In the genomic region with DNA sequence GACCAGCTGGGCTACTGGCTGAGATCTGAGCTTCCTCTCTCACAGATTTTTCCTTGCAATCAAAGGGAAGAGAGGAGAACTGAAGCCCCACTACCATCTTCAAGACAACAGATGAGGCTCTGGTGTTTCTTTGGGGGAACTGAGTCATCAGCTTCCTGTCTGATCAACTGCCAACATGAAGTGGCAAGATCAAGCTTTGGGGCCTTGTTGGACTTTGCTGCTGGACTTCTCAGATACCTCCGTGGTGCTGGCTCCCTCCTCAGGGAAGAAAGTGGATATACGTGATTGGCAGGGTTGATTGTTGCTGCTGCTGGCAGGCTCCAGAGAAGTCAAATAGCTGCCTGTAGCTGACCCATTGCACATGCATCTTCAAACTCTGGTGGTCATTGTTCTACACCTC, we compare ENCODE assay signal across 1 cellular context.
TF ChIP-seq lines count a peak whose summit lies in the region.

No MANE protein-coding gene starts in this region.

TF ChIP-seq in SK-N-SH treated with all-trans-retinoic acid at 6 μM for 48 hours, 23 proteins besides CTCF, POLR2A, EP300 and RAD21 (continued from another document):
- TF ChIP-seq, protein P1, sequence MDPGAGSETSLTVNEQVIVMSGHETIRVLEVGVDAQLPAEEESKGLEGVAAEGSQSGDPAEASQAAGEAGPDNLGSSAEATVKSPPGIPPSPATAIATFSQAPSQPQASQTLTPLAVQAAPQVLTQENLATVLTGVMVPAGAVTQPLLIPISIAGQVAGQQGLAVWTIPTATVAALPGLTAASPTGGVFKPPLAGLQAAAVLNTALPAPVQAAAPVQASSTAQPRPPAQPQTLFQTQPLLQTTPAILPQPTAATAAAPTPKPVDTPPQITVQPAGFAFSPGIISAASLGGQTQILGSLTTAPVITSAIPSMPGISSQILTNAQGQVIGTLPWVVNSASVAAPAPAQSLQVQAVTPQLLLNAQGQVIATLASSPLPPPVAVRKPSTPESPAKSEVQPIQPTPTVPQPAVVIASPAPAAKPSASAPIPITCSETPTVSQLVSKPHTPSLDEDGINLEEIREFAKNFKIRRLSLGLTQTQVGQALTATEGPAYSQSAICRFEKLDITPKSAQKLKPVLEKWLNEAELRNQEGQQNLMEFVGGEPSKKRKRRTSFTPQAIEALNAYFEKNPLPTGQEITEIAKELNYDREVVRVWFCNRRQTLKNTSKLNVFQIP (CRISPR knock-in tag; IDR thresholded peaks at IDR 0.05; ENCODE audit: borderline replicate concordance, low read depth) = no peak
- no peak for TF ChIP-seq ZFP30 (CRISPR knock-in tag; IDR thresholded peaks at IDR 0.05)
